In genomic region chr3:186487037-186487436, GRCh38 we compare ENCODE assay signal across 21 cellular contexts. TPM values are rescaled to one million over a fixed set of nuclear protein-coding genes. Genes with fewer than 3 reads are reported as not detected.
DNase-seq lines count a peak whose midpoint lies in the region; ATAC-seq and TF ChIP-seq lines count a peak whose summit lies in the region.
"Had no signal": no experiment of that assay in that cellular context is flagged by ENCODE, and none has a peak within 500 bp of the region (broad histone marks: within the 10 kb centered on the region; RNA-seq: fewer than 3 reads in every experiment).

No MANE protein-coding gene starts in this region.

- H3K27ac ChIP-seq in endodermal cell (ENCODE audit: low read depth, low read length) (no peak overlapping the region), parathyroid adenoma (no peak overlapping the region)
- H3K27ac ChIP-seq: A549; BLaER1 treated with 17β-estradiol and CSF1 and Interleukin-3, amounts not matched to agents 10 nM and 100 nM; GM23248 had no signal

- H3K27me3 ChIP-seq in endodermal cell (ENCODE audit: control insufficient read depth, insufficient read depth, low read length, poor library complexity, severe bottlenecking) (no peaks in the 10 kb centered on the region), parathyroid adenoma (ENCODE audit: control insufficient read depth, insufficient read depth, low read length) (no peaks in the 10 kb centered on the region)
- H3K27me3 ChIP-seq: BE2C; BLaER1 treated with 17β-estradiol and CSF1 and Interleukin-3, amounts not matched to agents 10 nM and 100 nM had no signal

- H3K36me3 Mint-ChIP-seq in endodermal cell (ENCODE audit: low read depth) (no peaks in the 10 kb centered on the region), nephron progenitor cell (ENCODE audit: low read depth) (no peaks in the 10 kb centered on the region)
- H3K36me3 Mint-ChIP-seq: CD14-positive monocyte had no signal

- TF ChIP-seq RAD21 in Ishikawa (IDR thresholded peaks at IDR 0.05; ENCODE audit: low read depth), result no peak

- peak; percentile 43 for DNase-seq in endodermal cell
- DNase-seq in nephron progenitor cell, result no peak
- no peak for DNase-seq in SIG-M5 treated with dmso at 0.1 percent for 504 hours (lab: John Stamatoyannopoulos, UW; ENCODE audit: unreplicated experiment)
- DNase-seq: 8988T; ACHN; BE2C; CD4-positive, alpha-beta T cell; CD8-positive, alpha-beta memory T cell; DMS 273 treated with DMSO at 0.1 percent for 48 hours; DMS79; EL; GDM1; GM23248; HCEC 1CT had no signal

- H3K79me2 ChIP-seq in parathyroid adenoma, result no peaks in the 10 kb centered on the region

- peak overlapping the region; percentile 48 for H3K4me2 ChIP-seq in parathyroid adenoma (ENCODE audit: low read length)
- H3K4me2 ChIP-seq: A549; BLaER1 treated with 17β-estradiol and CSF1 and Interleukin-3, amounts not matched to agents 10 nM and 100 nM had no signal

- H3K4me1 Mint-ChIP-seq in endodermal cell (peaks cover 20% of the 10 kb centered on the region), nephron progenitor cell (peaks cover 17% of the 10 kb centered on the region)
- H3K4me1 Mint-ChIP-seq: CD14-positive monocyte had no signal

- no peaks in the 10 kb centered on the region for H3K9me3 ChIP-seq in endodermal cell (ENCODE audit: control insufficient read depth, low read length)
- H3K9me3 ChIP-seq in parathyroid adenoma (ENCODE audit: control insufficient read depth, low read length), result no peaks in the 10 kb centered on the region
- H3K9me3 ChIP-seq: A549; BE2C; BLaER1 treated with 17β-estradiol and CSF1 and Interleukin-3, amounts not matched to agents 10 nM and 100 nM had no signal

- H2AFZ ChIP-seq in parathyroid adenoma, result no peak overlapping the region
- H2AFZ ChIP-seq: GM23248 had no signal

- peaks cover 3% of the 10 kb centered on the region for H3K27me3 Mint-ChIP-seq in endodermal cell (ENCODE audit: insufficient read depth)
- H3K27me3 Mint-ChIP-seq in nephron progenitor cell (ENCODE audit: low read depth, poor library complexity), result peaks cover 6% of the 10 kb centered on the region
- H3K27me3 Mint-ChIP-seq: CD4-positive, alpha-beta T cell had no signal

- H3K27ac Mint-ChIP-seq in endodermal cell, result no peak overlapping the region
- H3K27ac Mint-ChIP-seq in nephron progenitor cell, result no peak overlapping the region
- H3K27ac Mint-ChIP-seq: CD14-positive monocyte; CD4-positive, alpha-beta T cell had no signal

- H3K9ac ChIP-seq in endodermal cell (ENCODE audit: extremely low read depth, low read length, poor library complexity, severe bottlenecking) (no peak overlapping the region), parathyroid adenoma (no peak overlapping the region)
- H3K9ac ChIP-seq: BLaER1 treated with 17β-estradiol and CSF1 and Interleukin-3, amounts not matched to agents 10 nM and 100 nM; GM23248 had no signal

- H3K9me3 Mint-ChIP-seq in endodermal cell (no peaks in the 10 kb centered on the region), nephron progenitor cell (no peaks in the 10 kb centered on the region)
- H3K9me3 Mint-ChIP-seq: CD14-positive monocyte; CD4-positive, alpha-beta T cell; CD8-positive, alpha-beta memory T cell had no signal

- no peak for ATAC-seq in HG02763 (IDR thresholded peaks at IDR 0.05; ENCODE audit: unreplicated experiment)
- ATAC-seq: A549, GM12878 had no signal

- no peak for TF ChIP-seq CTCF in endodermal cell (conservative IDR thresholded peaks at IDR 0.05)
- no peak for TF ChIP-seq CTCF in parathyroid adenoma (IDR thresholded peaks at IDR 0.05)
- no peak for TF ChIP-seq CTCF in nephron progenitor cell (IDR thresholded peaks at IDR 0.05)

- WGBS in endodermal cell (ENCODE audit: insufficient coverage in 1 of 2, insufficient read length in 1 of 2), 2 experiments, result 96% methylated on average over 4 of the region's 4 CpGs; no CpG with 5 or more reads in 1 of the 2 experiments

- H3K4me1 ChIP-seq in endodermal cell (ENCODE audit: control insufficient read depth, insufficient read depth, low read length), result peaks cover 14% of the 10 kb centered on the region
- H3K4me1 ChIP-seq in parathyroid adenoma, result peaks cover 13% of the 10 kb centered on the region
- H3K4me1 ChIP-seq: A549 had no signal

- no peak for TF ChIP-seq EP300 in Ishikawa (IDR thresholded peaks at IDR 0.05; ENCODE audit: borderline replicate concordance)

- H3K36me3 ChIP-seq in endodermal cell (ENCODE audit: control insufficient read depth, insufficient read depth, low read length) (no peaks in the 10 kb centered on the region), parathyroid adenoma (ENCODE audit: control insufficient read depth, insufficient read depth, low read length) (no peaks in the 10 kb centered on the region)
- H3K36me3 ChIP-seq: BE2C; BLaER1 treated with 17β-estradiol and CSF1 and Interleukin-3, amounts not matched to agents 10 nM and 100 nM had no signal

- H3K4me3 Mint-ChIP-seq in endodermal cell, result no peak overlapping the region
- no peak overlapping the region for H3K4me3 Mint-ChIP-seq in nephron progenitor cell
- H3K4me3 Mint-ChIP-seq: CD14-positive monocyte; CD4-positive, alpha-beta T cell; CD8-positive, alpha-beta memory T cell had no signal

- no peak overlapping the region for H3K4me3 ChIP-seq in endodermal cell (ENCODE audit: low read length)
- H3K4me3 ChIP-seq in parathyroid adenoma (ENCODE audit: low read depth, low read length), result peak overlapping the region; percentile 8
- H3K4me3 ChIP-seq: A549; BLaER1 treated with 17β-estradiol and CSF1 and Interleukin-3, amounts not matched to agents 10 nM and 100 nM; GM12878; GM23248 had no signal

TF ChIP-seq in Ishikawa, 13 proteins besides CTCF, POLR2A, EP300 and RAD21:
- TF ChIP-seq TEAD4 (IDR thresholded peaks at IDR 0.05), result 0 out of 2 replicates have a peak, but pooled peaks have one; percentile 16
- TF ChIP-seq USF1 (IDR thresholded peaks at IDR 0.05), result no peak
- TF ChIP-seq YY1 (IDR thresholded peaks at IDR 0.05; ENCODE audit: low read depth), result no peak
- no peak for TF ChIP-seq NFIC (IDR thresholded peaks at IDR 0.05)

RNA-seq across cellular contexts. Expression of gene CRYGS, which starts 57.1 kb away (rescaled TPM):
- total RNA-seq in endodermal cell, result 1 to 10 TPM; 2.0 to 2.4 TPM
- 2.9 TPM for polyA plus RNA-seq in endodermal cell (2013, experiment 1 of 2)
- polyA plus RNA-seq in endodermal cell (2013, experiment 2 of 2), result 2.7 TPM
- polyA plus RNA-seq: CD8-positive, alpha-beta memory T cell had no signal
